ENCODE assay signal across 6 cellular contexts in the genomic region with DNA sequence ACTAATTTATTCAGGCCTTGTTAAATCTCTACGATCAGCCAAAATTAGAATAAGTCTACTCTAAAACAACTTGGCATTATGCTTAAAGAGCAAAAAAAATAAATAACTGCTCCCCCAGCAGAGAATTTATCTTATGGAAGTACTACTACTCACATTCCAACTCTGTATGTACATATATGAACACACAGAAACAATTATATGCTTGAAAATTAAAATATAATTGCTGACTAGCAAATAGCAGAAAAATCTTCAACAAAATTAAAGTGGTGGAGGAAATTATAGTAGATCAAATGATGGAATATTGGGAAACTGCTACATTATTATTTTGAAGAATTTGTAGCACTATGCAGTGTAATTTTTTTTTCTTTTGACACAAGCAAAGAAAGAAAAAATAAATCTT.
"Had no signal": no experiment of that assay in that cellular context is flagged by ENCODE, and none has a peak within 500 bp of the region (broad histone marks: within the 10 kb centered on the region; RNA-seq: fewer than 3 reads in every experiment).

No MANE protein-coding gene starts in this region.

- H3K4me3 Mint-ChIP-seq: HFFc6 had no signal

- DNase-seq: GOT3, H7, HFFc6, IMR-90 had no signal

- H3K9me3 Mint-ChIP-seq: HFFc6 had no signal

- H3K27ac Mint-ChIP-seq: HFFc6 had no signal

- H3K4me3 ChIP-seq: HAP-1 had no signal

- H3K36me3 ChIP-seq: HAP-1 had no signal

- ATAC-seq: HCT116 had no signal

- H3K9me3 ChIP-seq: HAP-1 had no signal
